Comparison of ENCODE assay signal across 17 cellular contexts in genomic region chr14:96629558-96630222, GRCh38.
DNase-seq lines count a peak whose midpoint lies in the region; ATAC-seq and TF ChIP-seq lines count a peak whose summit lies in the region.
"Had no signal": no experiment of that assay in that cellular context is flagged by ENCODE, and none has a peak within 500 bp of the region (broad histone marks: within the 10 kb centered on the region; RNA-seq: fewer than 3 reads in every experiment).

No MANE protein-coding gene starts in this region.

- H3K9me3 ChIP-seq in right atrium auricular region (no peaks in the 10 kb centered on the region), colonic mucosa (no peaks in the 10 kb centered on the region)
- no peaks in the 10 kb centered on the region for H3K9me3 ChIP-seq in naive thymus-derived CD4-positive, alpha-beta T cell (ENCODE audit: control insufficient read depth in 2 of 3, low read length in 3 of 3)

- H3K9ac ChIP-seq in colonic mucosa (ENCODE audit: low read depth in 2 of 2, low read length in 2 of 2), result no peak overlapping the region

- no peak overlapping the region for H3K4me3 Mint-ChIP-seq in naive thymus-derived CD4-positive, alpha-beta T cell
- no peak overlapping the region for H3K4me3 Mint-ChIP-seq in type B pancreatic cell
- H3K4me3 Mint-ChIP-seq: B cell; CD4-positive, CD25-positive, alpha-beta regulatory T cell had no signal

- ATAC-seq in left ventricle myocardium superior, result no peak
- ATAC-seq in naive thymus-derived CD4-positive, alpha-beta T cell, result peak; percentile 13
- no peak for ATAC-seq in HG03571 (IDR thresholded peaks at IDR 0.05; ENCODE audit: unreplicated experiment)

- H3K27me3 ChIP-seq in right atrium auricular region, result no peaks in the 10 kb centered on the region
- no peaks in the 10 kb centered on the region for H3K27me3 ChIP-seq in naive thymus-derived CD4-positive, alpha-beta T cell (ENCODE audit: control insufficient read depth in 2 of 2, insufficient read depth in 2 of 2, low read length in 2 of 2)
- no peaks in the 10 kb centered on the region for H3K27me3 ChIP-seq in colonic mucosa

- POLR2A ChIA-PET in naive thymus-derived CD4-positive, alpha-beta T cell (lab: Charles Lee), result no interaction called here

- H3K36me3 ChIP-seq in right atrium auricular region (no peaks in the 10 kb centered on the region), colonic mucosa (no peaks in the 10 kb centered on the region)
- no peaks in the 10 kb centered on the region for H3K36me3 ChIP-seq in naive thymus-derived CD4-positive, alpha-beta T cell (ENCODE audit: control insufficient read depth in 2 of 3, insufficient read depth in 3 of 3, low read length in 3 of 3)

- no peaks in the 10 kb centered on the region for H3K9me3 Mint-ChIP-seq in naive thymus-derived CD4-positive, alpha-beta T cell
- H3K9me3 Mint-ChIP-seq in type B pancreatic cell, result no peaks in the 10 kb centered on the region
- H3K9me3 Mint-ChIP-seq: CD4-positive, CD25-positive, alpha-beta regulatory T cell had no signal

- intact Hi-C loops in left ventricle myocardium superior (cut with micrococcal nuclease), result no loop called here
- intact Hi-C loops in naive thymus-derived CD4-positive, alpha-beta T cell (cut with micrococcal nuclease), result no loop called here
- intact Hi-C loops in colonic mucosa (cut with DNase I), result no loop called here

- H3K36me3 Mint-ChIP-seq in naive thymus-derived CD4-positive, alpha-beta T cell, result no peaks in the 10 kb centered on the region
- H3K36me3 Mint-ChIP-seq in type B pancreatic cell, result no peaks in the 10 kb centered on the region
- H3K36me3 Mint-ChIP-seq: CD4-positive, CD25-positive, alpha-beta regulatory T cell had no signal

- DNase-seq in right atrium auricular region (ENCODE audit: low spot score), result peak; percentile 16
- no peak for DNase-seq in left ventricle myocardium superior
- DNase-seq in coronary artery (ENCODE audit: low spot score), result peak; percentile 55
- peak in 1 of 9 donors; percentile 17 for DNase-seq in naive thymus-derived CD4-positive, alpha-beta T cell
- DNase-seq in type B pancreatic cell (ENCODE audit: extremely low spot score, unreplicated experiment), result peak; percentile 31
- no peak for DNase-seq in T1000 (lab: John Stamatoyannopoulos, UW)
- no peak for DNase-seq in colonic mucosa
- DNase-seq: CD4-positive, CD25-positive, alpha-beta regulatory T cell; DMS79; HCEC 1CT; NCI-H1105 treated with DMSO at 0.1 percent for 48 hours; NCI-H1694 treated with DMSO at 0.1 percent for 48 hours; NCI-H2107; NCI-H526 treated with DMSO at 0.1 percent for 48 hours; SHP77 treated with DMSO at 0.1 percent for 48 hours had no signal

- H3K27me3 Mint-ChIP-seq in naive thymus-derived CD4-positive, alpha-beta T cell, result peaks cover 0 to 7% (median 5%) of the 10 kb centered on the region in 5 donors
- peaks cover 9% of the 10 kb centered on the region for H3K27me3 Mint-ChIP-seq in type B pancreatic cell
- H3K27me3 Mint-ChIP-seq: CD4-positive, CD25-positive, alpha-beta regulatory T cell had no signal

- TF ChIP-seq CTCF in right atrium auricular region (IDR thresholded peaks at IDR 0.05) (no peak), coronary artery (IDR thresholded peaks at IDR 0.05) (no peak), type B pancreatic cell (conservative IDR thresholded peaks at IDR 0.05) (no peak), colonic mucosa (IDR thresholded peaks at IDR 0.05) (no peak)

- CTCF ChIA-PET in naive thymus-derived CD4-positive, alpha-beta T cell (lab: Charles Lee), result no interaction called here

- no peak overlapping the region for H3K27ac ChIP-seq in right atrium auricular region
- H3K27ac ChIP-seq in coronary artery, result no peak overlapping the region
- H3K27ac ChIP-seq in naive thymus-derived CD4-positive, alpha-beta T cell (ENCODE audit: low read depth, low read length), result no peak overlapping the region
- H3K27ac ChIP-seq in colonic mucosa, result no peak overlapping the region

- no peak overlapping the region for H3K27ac Mint-ChIP-seq in naive thymus-derived CD4-positive, alpha-beta T cell
- H3K27ac Mint-ChIP-seq in type B pancreatic cell, result no peak overlapping the region
- H3K27ac Mint-ChIP-seq: B cell; CD4-positive, CD25-positive, alpha-beta regulatory T cell had no signal

- no peaks in the 10 kb centered on the region for H3K4me1 ChIP-seq in right atrium auricular region
- no peaks in the 10 kb centered on the region for H3K4me1 ChIP-seq in naive thymus-derived CD4-positive, alpha-beta T cell (ENCODE audit: control insufficient read depth in 2 of 2, insufficient read depth in 2 of 2, low read length in 2 of 2)
- H3K4me1 ChIP-seq in colonic mucosa, result no peaks in the 10 kb centered on the region

- H3K4me3 ChIP-seq in right atrium auricular region (no peak overlapping the region), coronary artery (no peak overlapping the region), colonic mucosa (no peak overlapping the region)
- no peak overlapping the region for H3K4me3 ChIP-seq in naive thymus-derived CD4-positive, alpha-beta T cell (ENCODE audit: low read length)

- H3K4me1 Mint-ChIP-seq in naive thymus-derived CD4-positive, alpha-beta T cell, result peaks cover 0 to 3% (median 0%) of the 10 kb centered on the region in 7 donors
- no peaks in the 10 kb centered on the region for H3K4me1 Mint-ChIP-seq in type B pancreatic cell (ENCODE audit: unreplicated experiment)
- H3K4me1 Mint-ChIP-seq: B cell had no signal

Comparison
In these comparisons a context has a peak if more than half of its experiments do, and no peak if none do; other contexts are left out.
1. DNase-seq: peak in right atrium auricular region (single experiment), coronary artery (single experiment) and type B pancreatic cell (single experiment); none in left ventricle myocardium superior (single experiment), T1000 (single experiment) and colonic mucosa (single experiment).